1 cellular context compared by ENCODE assay signal in the genomic region with DNA sequence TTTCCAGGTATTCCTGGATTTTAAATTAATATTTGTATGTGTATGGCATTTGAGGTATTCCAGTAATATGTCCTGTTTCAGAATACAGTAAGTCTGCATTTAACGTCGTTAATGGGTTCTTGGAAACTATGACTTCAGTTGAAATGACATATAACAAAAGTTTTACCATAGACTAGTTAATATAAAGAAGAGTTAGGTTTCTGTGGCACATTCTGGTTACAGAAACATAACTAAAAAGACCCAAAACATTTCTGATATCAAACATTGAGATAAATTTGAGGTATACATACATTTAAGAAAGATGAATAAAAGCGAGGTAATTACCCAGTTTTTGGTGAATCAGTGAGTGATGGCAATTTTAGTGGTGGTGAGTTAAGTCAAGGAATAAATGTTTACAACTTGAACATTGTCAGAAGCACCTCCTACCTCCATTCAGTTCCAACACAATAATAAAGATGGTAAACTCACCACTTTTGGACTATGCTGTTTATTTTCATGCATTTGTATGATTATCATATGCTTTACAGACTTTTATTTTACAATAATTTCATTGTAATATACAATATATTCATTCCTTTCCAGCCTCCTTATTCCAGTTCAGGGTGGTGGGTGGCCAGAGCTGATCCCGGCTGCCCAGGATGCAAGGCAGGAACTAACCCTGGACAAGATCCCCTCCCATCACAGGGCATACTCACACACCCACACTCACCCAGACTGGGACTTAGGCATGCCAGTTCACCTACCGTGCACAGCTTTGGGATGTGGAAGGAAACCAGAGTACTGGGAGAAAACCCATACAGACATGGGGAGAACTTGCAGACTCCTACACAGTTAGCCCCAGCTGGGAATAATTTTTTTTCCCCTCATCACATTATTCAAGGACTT.
TF ChIP-seq lines count a peak whose summit lies in the region.

No MANE protein-coding gene starts in this region.

TF ChIP-seq in HepG2, 621 proteins besides CTCF, POLR2A, EP300 and RAD21:
- no peak for TF ChIP-seq NR2F1 (CRISPR knock-in tag; IDR thresholded peaks at IDR 0.05)
- TF ChIP-seq SYNCRIP (IDR thresholded peaks at IDR 0.05; ENCODE audit: insufficient read depth, low read depth, low read length), result no peak
- TF ChIP-seq DPF2 (CRISPR knock-in tag; IDR thresholded peaks at IDR 0.05; ENCODE audit: borderline replicate concordance, low read depth), result no peak
- TF ChIP-seq TBP (CRISPR knock-in tag; IDR thresholded peaks at IDR 0.05), result no peak
- no peak for TF ChIP-seq ATF1 (CRISPR knock-in tag; IDR thresholded peaks at IDR 0.05)
- TF ChIP-seq HNRNPL (IDR thresholded peaks at IDR 0.05; ENCODE audit: low read depth, low read length), result no peak
- TF ChIP-seq ZFP90 (CRISPR knock-in tag; IDR thresholded peaks at IDR 0.05; ENCODE audit: borderline replicate concordance), result no peak
- TF ChIP-seq ZNF790 (CRISPR knock-in tag; IDR thresholded peaks at IDR 0.05; ENCODE audit: borderline replicate concordance), result no peak
- no peak for TF ChIP-seq MTF1 (CRISPR knock-in tag; IDR thresholded peaks at IDR 0.05)
- no peak for TF ChIP-seq ZNF276 (CRISPR knock-in tag; IDR thresholded peaks at IDR 0.05; ENCODE audit: low read depth)
